Comparison of ENCODE assay signal across 10 cellular contexts in the genomic region with DNA sequence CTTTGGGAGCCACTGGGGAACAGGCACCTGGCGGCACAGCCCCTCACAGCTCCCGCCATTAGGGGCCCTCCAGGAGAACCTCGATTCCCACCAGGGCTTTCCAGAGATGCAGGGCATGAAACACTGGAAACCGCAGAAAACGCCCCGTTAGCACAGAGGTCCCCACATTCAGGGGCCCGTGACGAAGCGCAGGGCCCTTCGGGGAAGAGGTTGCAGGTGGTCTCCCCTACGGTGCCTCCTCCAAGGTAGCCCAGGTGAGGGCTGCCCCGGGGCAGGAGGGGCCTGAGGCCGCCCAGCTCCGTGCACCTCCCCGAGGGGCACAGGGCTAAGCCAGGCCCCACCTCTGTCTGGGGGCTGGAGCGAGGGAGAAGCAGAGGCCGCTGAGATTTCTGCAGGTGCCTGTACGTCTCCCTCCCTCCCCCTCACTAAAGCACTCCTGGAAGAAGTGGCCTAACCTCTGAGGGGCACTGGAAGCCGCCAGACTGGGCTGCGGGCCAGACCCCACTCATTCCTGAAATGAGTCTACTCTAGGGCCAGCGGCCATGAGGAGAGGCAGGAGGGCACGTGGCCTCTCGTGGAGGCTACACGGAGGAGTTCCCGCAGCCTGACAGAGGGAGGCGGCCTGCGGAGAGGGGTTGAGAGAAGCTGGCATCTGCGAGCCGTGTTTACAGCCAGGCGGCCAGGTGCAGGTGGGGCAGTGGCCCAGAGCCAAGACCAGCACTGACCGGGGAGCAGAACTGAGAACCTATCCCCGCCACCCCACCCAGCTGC. TPM values are rescaled to one million over a fixed set of nuclear protein-coding genes. Genes with fewer than 3 reads are reported as not detected.
A peak's percentile ranks its signal among the peaks of the same experiment; 100 is the strongest.
DNase-seq lines count a peak whose midpoint lies in the region; ATAC-seq and TF ChIP-seq lines count a peak whose summit lies in the region.
"Had no signal": no experiment of that assay in that cellular context is flagged by ENCODE, and none has a peak within 500 bp of the region (broad histone marks: within the 10 kb centered on the region; RNA-seq: fewer than 3 reads in every experiment).

No MANE protein-coding gene starts in this region.

- H3K9ac ChIP-seq in colonic mucosa (ENCODE audit: low read depth in 2 of 2, low read length in 2 of 2) = peak overlapping the region in 1 of 2 donors; percentile 61
- peak overlapping the region; percentile 30 for H3K9ac ChIP-seq in neuronal stem cell (ENCODE audit: low read depth, low read length, poor library complexity)

- no peak overlapping the region for H3K14ac ChIP-seq in neuronal stem cell (ENCODE audit: low read length)

- no peak for ATAC-seq in GM21390 (IDR thresholded peaks at IDR 0.05; ENCODE audit: unreplicated experiment)

- H2AK5ac ChIP-seq in neuronal stem cell (ENCODE audit: low read depth, low read length) = peak overlapping the region; percentile 81

- H3K9me3 ChIP-seq in colonic mucosa (no peaks in the 10 kb centered on the region), neuronal stem cell (replicated peaks in 1 of 2; ENCODE audit: control insufficient read depth in 2 of 2, insufficient read depth in 1 of 2, low read depth in 1 of 2, low read length in 2 of 2) (no peaks in the 10 kb centered on the region)

- H4K91ac ChIP-seq in neuronal stem cell (ENCODE audit: low read depth, low read length, poor library complexity) = no peak overlapping the region

- intact Hi-C loops in Calu3 (cut with micrococcal nuclease; ENCODE audit: unreplicated experiment) = no loop called here
- intact Hi-C loops in colonic mucosa (cut with DNase I) = no loop called here

- WGBS in neuronal stem cell (ENCODE audit: extremely low coverage in 2 of 2, insufficient read length in 2 of 2, insufficient replicate concordance in 1 of 2), 2 donors = no CpG with 5 or more reads among the region's 32 CpGs

- peaks cover 13% of the 10 kb centered on the region for H3K4me1 Mint-ChIP-seq in Calu3 (ENCODE audit: low read depth, unreplicated experiment)

- no peak overlapping the region for H2BK15ac ChIP-seq in neuronal stem cell (ENCODE audit: low read length)

- peak overlapping the region; percentile 64 for H3K18ac ChIP-seq in neuronal stem cell (ENCODE audit: low read length)

- peaks cover 63% of the 10 kb centered on the region for H3K27me3 Mint-ChIP-seq in Calu3 (ENCODE audit: unreplicated experiment)

- no peaks in the 10 kb centered on the region for H3K9me3 Mint-ChIP-seq in Calu3 (ENCODE audit: low read depth, unreplicated experiment)
- H3K9me3 Mint-ChIP-seq: activated naive CD4-positive, alpha-beta T cell treated with anti-CD3 and anti-CD28 coated beads for 36 hours had no signal

- H3K36me3 ChIP-seq in colonic mucosa (peaks cover 4% of the 10 kb centered on the region), neuronal stem cell (replicated peaks in 1 of 2; ENCODE audit: control insufficient read depth in 2 of 2, insufficient read depth in 2 of 2, low read length in 2 of 2) (no peaks in the 10 kb centered on the region)

- peak; percentile 42 for DNase-seq in Calu3
- peak; percentile 75 for DNase-seq in NCI-H2029 (lab: John Stamatoyannopoulos, UW)
- DNase-seq in colonic mucosa = peak; percentile 87
- no peak for DNase-seq in neuronal stem cell (ENCODE audit: low spot score)
- DNase-seq in stimulated activated CD4-positive, alpha-beta T cell treated with anti-CD3 and anti-CD28 coated beads, Interleukin-1b, Interleukin-23, amount 100 ng/mL, for 48 hours = no peak
- DNase-seq in EL = no peak
- DNase-seq in LoVo (ENCODE audit: low spot score) = no peak
- DNase-seq: activated naive CD4-positive, alpha-beta T cell treated with anti-CD3 and anti-CD28 coated beads for 36 hours had no signal

- no TSS peak for BruUV-seq in Calu3 (replicated peaks; lab: Mats Ljungman, UMichigan)

- no peak overlapping the region for H2BK12ac ChIP-seq in neuronal stem cell (ENCODE audit: low read length)

- no peak overlapping the region for H2BK120ac ChIP-seq in neuronal stem cell (ENCODE audit: low read depth, low read length)

- no peak overlapping the region for H3K4me2 ChIP-seq in neuronal stem cell (ENCODE audit: insufficient read depth, low read length, poor library complexity, severe bottlenecking)

- TF ChIP-seq CTCF in Calu3 (IDR thresholded peaks at IDR 0.05; ENCODE audit: unreplicated experiment) (no peak), colonic mucosa (IDR thresholded peaks at IDR 0.05) (no peak)

- H3K27ac Mint-ChIP-seq in Calu3 (ENCODE audit: unreplicated experiment) = no peak overlapping the region
- H3K27ac Mint-ChIP-seq: activated naive CD4-positive, alpha-beta T cell treated with anti-CD3 and anti-CD28 coated beads for 36 hours had no signal

- peaks cover 18% of the 10 kb centered on the region for H3K4me1 ChIP-seq in colonic mucosa
- H3K4me1 ChIP-seq in neuronal stem cell (ENCODE audit: control insufficient read depth in 2 of 2, insufficient read depth in 1 of 2, low read depth in 1 of 2, low read length in 2 of 2) = peaks cover 6 to 18% of the 10 kb centered on the region in 2 donors

- no peak overlapping the region for H4K8ac ChIP-seq in neuronal stem cell (ENCODE audit: low read depth, low read length)

- H3K27me3 ChIP-seq in colonic mucosa = no peaks in the 10 kb centered on the region
- H3K27me3 ChIP-seq in neuronal stem cell (ENCODE audit: control insufficient read depth in 3 of 3, insufficient read depth in 3 of 3, low read depth in 1 of 3, low read length in 3 of 3) = peaks cover 0 to 58% (median 18%) of the 10 kb centered on the region in 3 experiments

- H3K79me1 ChIP-seq in neuronal stem cell (ENCODE audit: low read depth, low read length) = no peaks in the 10 kb centered on the region

- no peak overlapping the region for H3K4me3 ChIP-seq in colonic mucosa
- no peak overlapping the region for H3K4me3 ChIP-seq in neuronal stem cell (ENCODE audit: low read length in 2 of 2)

- CTCF ChIA-PET in Calu3 (lab: Charles Lee) = interaction anchor here (0.6 to 0.7 kb wide), 2 partner anchors 82 to 99 kb away, joined by 3 to 5 read pairs; no protein-coding TSS in a partner anchor

- H3K23ac ChIP-seq in neuronal stem cell (ENCODE audit: low read depth, low read length, poor library complexity) = peak overlapping the region; percentile 1

- no peak overlapping the region for H3K4me3 Mint-ChIP-seq in Calu3 (ENCODE audit: low read depth, unreplicated experiment)
- H3K4me3 Mint-ChIP-seq: activated naive CD4-positive, alpha-beta T cell treated with anti-CD3 and anti-CD28 coated beads for 36 hours had no signal

- H2BK5ac ChIP-seq in neuronal stem cell (ENCODE audit: low read length) = no peak overlapping the region

- H3K36me3 Mint-ChIP-seq in Calu3 (ENCODE audit: insufficient read depth, unreplicated experiment) = peaks cover 18% of the 10 kb centered on the region

- no peak overlapping the region for H2AFZ ChIP-seq in neuronal stem cell (ENCODE audit: low read length)

- no peak overlapping the region for H3K4ac ChIP-seq in neuronal stem cell (ENCODE audit: low read length)

- H3K27ac ChIP-seq in colonic mucosa (peak overlapping the region; percentile 12), neuronal stem cell (replicated peaks; ENCODE audit: low read length) (no peak overlapping the region)
- H3K27ac ChIP-seq: C4-2B had no signal

RNA-seq across cellular contexts. Expression of a gene that starts 6.9 kb away (rescaled TPM):
- 4.5 and 6.4 TPM in 2 replicates for total RNA-seq in Calu3 (2022)
- total RNA-seq in colonic mucosa = 10 to 100 TPM; 34.9 to 50.5 TPM
- 6.2 TPM for polyA plus RNA-seq in neuronal stem cell (2013, experiment 1 of 2)
- 5.7 TPM for polyA plus RNA-seq in neuronal stem cell (2013, experiment 2 of 2)

Comparison
In these comparisons a context has a peak if more than half of its experiments do, and no peak if none do; other contexts are left out.
1. DNase-seq: peak in Calu3 (single experiment), NCI-H2029 (single experiment) and colonic mucosa (single experiment); none in neuronal stem cell (single experiment), stimulated activated CD4-positive, alpha-beta T cell treated with anti-CD3 and anti-CD28 coated beads, Interleukin-1b, Interleukin-23, amount 100 ng/mL, for 48 hours (single experiment), EL (single experiment) and LoVo (single experiment).